In the genomic region with DNA sequence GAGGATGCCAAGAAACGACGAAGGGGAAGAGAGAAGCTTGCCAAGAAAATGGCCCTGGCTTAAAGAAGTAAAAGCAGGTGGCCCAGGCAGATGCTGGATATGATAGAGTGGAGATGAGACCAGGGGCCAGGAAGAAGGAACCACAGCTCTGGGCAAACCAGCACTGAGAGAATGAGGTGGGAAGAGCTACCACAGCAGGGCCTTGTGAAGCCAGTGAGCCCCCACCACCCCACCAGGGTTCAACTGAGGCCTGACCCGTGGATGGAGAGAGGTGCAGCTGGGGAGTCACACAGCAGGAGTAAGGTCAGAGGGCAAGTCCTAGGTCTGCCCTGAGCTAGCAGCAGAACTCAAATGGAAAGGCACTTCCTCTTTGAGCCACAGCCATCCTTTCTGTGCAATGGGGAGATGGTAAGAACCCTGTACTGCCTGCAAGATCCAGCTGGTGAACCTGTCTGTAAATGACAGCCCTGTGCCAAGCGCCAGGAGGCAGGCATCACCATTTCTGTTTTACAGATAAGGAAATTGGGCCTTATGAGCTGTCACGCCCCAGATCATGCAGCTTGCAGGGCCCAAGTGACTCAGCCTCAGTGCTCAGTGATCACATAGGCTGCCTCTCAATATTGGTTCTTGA, we compare ENCODE assay signal across 1 cellular context.
TF ChIP-seq lines count a peak whose summit lies in the region.

No MANE protein-coding gene starts in this region.

TF ChIP-seq in K562, 482 proteins besides CTCF, POLR2A, EP300 and RAD21 (continued from another document and continues in another):
- TF ChIP-seq, protein P1, sequence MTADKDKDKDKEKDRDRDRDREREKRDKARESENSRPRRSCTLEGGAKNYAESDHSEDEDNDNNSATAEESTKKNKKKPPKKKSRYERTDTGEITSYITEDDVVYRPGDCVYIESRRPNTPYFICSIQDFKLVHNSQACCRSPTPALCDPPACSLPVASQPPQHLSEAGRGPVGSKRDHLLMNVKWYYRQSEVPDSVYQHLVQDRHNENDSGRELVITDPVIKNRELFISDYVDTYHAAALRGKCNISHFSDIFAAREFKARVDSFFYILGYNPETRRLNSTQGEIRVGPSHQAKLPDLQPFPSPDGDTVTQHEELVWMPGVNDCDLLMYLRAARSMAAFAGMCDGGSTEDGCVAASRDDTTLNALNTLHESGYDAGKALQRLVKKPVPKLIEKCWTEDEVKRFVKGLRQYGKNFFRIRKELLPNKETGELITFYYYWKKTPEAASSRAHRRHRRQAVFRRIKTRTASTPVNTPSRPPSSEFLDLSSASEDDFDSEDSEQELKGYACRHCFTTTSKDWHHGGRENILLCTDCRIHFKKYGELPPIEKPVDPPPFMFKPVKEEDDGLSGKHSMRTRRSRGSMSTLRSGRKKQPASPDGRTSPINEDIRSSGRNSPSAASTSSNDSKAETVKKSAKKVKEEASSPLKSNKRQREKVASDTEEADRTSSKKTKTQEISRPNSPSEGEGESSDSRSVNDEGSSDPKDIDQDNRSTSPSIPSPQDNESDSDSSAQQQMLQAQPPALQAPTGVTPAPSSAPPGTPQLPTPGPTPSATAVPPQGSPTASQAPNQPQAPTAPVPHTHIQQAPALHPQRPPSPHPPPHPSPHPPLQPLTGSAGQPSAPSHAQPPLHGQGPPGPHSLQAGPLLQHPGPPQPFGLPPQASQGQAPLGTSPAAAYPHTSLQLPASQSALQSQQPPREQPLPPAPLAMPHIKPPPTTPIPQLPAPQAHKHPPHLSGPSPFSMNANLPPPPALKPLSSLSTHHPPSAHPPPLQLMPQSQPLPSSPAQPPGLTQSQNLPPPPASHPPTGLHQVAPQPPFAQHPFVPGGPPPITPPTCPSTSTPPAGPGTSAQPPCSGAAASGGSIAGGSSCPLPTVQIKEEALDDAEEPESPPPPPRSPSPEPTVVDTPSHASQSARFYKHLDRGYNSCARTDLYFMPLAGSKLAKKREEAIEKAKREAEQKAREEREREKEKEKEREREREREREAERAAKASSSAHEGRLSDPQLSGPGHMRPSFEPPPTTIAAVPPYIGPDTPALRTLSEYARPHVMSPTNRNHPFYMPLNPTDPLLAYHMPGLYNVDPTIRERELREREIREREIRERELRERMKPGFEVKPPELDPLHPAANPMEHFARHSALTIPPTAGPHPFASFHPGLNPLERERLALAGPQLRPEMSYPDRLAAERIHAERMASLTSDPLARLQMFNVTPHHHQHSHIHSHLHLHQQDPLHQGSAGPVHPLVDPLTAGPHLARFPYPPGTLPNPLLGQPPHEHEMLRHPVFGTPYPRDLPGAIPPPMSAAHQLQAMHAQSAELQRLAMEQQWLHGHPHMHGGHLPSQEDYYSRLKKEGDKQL (CRISPR knock-in tag; IDR thresholded peaks at IDR 0.05; ENCODE audit: borderline replicate concordance), result no peak
- TF ChIP-seq, protein P2, sequence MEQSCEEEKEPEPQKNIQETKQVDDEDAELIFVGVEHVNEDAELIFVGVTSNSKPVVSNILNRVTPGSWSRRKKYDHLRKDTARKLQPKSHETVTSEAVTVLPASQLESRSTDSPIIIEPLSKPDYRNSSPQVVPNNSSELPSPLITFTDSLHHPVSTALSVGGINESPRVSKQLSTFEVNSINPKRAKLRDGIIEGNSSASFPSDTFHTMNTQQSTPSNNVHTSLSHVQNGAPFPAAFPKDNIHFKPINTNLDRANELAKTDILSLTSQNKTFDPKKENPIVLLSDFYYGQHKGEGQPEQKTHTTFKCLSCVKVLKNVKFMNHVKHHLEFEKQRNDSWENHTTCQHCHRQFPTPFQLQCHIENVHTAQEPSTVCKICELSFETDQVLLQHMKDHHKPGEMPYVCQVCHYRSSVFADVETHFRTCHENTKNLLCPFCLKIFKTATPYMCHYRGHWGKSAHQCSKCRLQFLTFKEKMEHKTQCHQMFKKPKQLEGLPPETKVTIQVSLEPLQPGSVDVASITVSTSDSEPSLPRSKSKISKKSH (CRISPR knock-in tag; IDR thresholded peaks at IDR 0.05), result no peak
- 0 out of 2 replicates have a peak, but pooled peaks have one; percentile 20 for TF ChIP-seq RB1 (IDR thresholded peaks at IDR 0.05; ENCODE audit: low read depth)
- TF ChIP-seq MBD2 (IDR thresholded peaks at IDR 0.05; ENCODE audit: borderline replicate concordance, low read depth), result no peak
- no peak for TF ChIP-seq ZFP30 (CRISPR knock-in tag; IDR thresholded peaks at IDR 0.05; ENCODE audit: borderline replicate concordance)
- TF ChIP-seq, protein P3, sequence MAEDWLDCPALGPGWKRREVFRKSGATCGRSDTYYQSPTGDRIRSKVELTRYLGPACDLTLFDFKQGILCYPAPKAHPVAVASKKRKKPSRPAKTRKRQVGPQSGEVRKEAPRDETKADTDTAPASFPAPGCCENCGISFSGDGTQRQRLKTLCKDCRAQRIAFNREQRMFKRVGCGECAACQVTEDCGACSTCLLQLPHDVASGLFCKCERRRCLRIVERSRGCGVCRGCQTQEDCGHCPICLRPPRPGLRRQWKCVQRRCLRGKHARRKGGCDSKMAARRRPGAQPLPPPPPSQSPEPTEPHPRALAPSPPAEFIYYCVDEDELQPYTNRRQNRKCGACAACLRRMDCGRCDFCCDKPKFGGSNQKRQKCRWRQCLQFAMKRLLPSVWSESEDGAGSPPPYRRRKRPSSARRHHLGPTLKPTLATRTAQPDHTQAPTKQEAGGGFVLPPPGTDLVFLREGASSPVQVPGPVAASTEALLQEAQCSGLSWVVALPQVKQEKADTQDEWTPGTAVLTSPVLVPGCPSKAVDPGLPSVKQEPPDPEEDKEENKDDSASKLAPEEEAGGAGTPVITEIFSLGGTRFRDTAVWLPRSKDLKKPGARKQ (CRISPR knock-in tag; IDR thresholded peaks at IDR 0.05), result no peak
- no peak for TF ChIP-seq HNRNPK (IDR thresholded peaks at IDR 0.05; ENCODE audit: low read depth, low read length, poor library complexity, severe bottlenecking)
- peak in 1 of 3 experiments; percentile 7 for TF ChIP-seq YY1 (IDR thresholded peaks at IDR 0.05; ENCODE audit: borderline replicate concordance in 1 of 3, control insufficient read depth in 1 of 3, extremely low read depth in 1 of 3, insufficient read depth in 3 of 3, insufficient read length in 1 of 3, insufficient replicate concordance in 2 of 3, low read depth in 1 of 3, low read length in 2 of 3)
- TF ChIP-seq KLF6 (CRISPR knock-in tag; IDR thresholded peaks at IDR 0.05; ENCODE audit: borderline replicate concordance), result no peak
- no peak for TF ChIP-seq ZNF384 (IDR thresholded peaks at IDR 0.05; ENCODE audit: low read depth, low read length)
- no peak for TF ChIP-seq ZNF764 (CRISPR knock-in tag; IDR thresholded peaks at IDR 0.05; ENCODE audit: low read depth)
- no peak for TF ChIP-seq BRCA1 (IDR thresholded peaks at IDR 0.05)
- no peak for TF ChIP-seq BRCA1 (CRISPR knock-in tag; IDR thresholded peaks at IDR 0.05)
- TF ChIP-seq MAZ (CRISPR knock-in tag; conservative IDR thresholded peaks at IDR 0.05 in 1 of 2, IDR thresholded peaks at IDR 0.05 in 1 of 2), result peak in 1 of 2 experiments; percentile 64; a peak in 2 of 4 replicates
- no peak for TF ChIP-seq THRAP3 (IDR thresholded peaks at IDR 0.05; ENCODE audit: borderline replicate concordance)
- TF ChIP-seq, protein P4, sequence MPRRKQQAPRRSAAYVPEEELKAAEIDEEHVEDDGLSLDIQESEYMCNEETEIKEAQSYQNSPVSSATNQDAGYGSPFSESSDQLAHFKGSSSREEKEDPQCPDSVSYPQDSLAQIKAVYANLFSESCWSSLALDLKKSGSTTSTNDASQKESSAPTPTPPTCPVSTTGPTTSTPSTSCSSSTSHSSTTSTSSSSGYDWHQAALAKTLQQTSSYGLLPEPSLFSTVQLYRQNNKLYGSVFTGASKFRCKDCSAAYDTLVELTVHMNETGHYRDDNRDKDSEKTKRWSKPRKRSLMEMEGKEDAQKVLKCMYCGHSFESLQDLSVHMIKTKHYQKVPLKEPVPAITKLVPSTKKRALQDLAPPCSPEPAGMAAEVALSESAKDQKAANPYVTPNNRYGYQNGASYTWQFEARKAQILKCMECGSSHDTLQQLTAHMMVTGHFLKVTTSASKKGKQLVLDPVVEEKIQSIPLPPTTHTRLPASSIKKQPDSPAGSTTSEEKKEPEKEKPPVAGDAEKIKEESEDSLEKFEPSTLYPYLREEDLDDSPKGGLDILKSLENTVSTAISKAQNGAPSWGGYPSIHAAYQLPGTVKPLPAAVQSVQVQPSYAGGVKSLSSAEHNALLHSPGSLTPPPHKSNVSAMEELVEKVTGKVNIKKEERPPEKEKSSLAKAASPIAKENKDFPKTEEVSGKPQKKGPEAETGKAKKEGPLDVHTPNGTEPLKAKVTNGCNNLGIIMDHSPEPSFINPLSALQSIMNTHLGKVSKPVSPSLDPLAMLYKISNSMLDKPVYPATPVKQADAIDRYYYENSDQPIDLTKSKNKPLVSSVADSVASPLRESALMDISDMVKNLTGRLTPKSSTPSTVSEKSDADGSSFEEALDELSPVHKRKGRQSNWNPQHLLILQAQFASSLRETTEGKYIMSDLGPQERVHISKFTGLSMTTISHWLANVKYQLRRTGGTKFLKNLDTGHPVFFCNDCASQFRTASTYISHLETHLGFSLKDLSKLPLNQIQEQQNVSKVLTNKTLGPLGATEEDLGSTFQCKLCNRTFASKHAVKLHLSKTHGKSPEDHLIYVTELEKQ (CRISPR knock-in tag; IDR thresholded peaks at IDR 0.05), result no peak
- TF ChIP-seq KLF10 (CRISPR knock-in tag; IDR thresholded peaks at IDR 0.05), result no peak
- TF ChIP-seq, protein P5, sequence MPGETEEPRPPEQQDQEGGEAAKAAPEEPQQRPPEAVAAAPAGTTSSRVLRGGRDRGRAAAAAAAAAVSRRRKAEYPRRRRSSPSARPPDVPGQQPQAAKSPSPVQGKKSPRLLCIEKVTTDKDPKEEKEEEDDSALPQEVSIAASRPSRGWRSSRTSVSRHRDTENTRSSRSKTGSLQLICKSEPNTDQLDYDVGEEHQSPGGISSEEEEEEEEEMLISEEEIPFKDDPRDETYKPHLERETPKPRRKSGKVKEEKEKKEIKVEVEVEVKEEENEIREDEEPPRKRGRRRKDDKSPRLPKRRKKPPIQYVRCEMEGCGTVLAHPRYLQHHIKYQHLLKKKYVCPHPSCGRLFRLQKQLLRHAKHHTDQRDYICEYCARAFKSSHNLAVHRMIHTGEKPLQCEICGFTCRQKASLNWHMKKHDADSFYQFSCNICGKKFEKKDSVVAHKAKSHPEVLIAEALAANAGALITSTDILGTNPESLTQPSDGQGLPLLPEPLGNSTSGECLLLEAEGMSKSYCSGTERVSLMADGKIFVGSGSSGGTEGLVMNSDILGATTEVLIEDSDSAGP (CRISPR knock-in tag; IDR thresholded peaks at IDR 0.05), result no peak
- no peak for TF ChIP-seq SRSF1 (IDR thresholded peaks at IDR 0.05; ENCODE audit: low read depth, low read length)
- TF ChIP-seq, protein P6, sequence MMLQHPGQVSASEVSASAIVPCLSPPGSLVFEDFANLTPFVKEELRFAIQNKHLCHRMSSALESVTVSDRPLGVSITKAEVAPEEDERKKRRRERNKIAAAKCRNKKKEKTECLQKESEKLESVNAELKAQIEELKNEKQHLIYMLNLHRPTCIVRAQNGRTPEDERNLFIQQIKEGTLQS (IDR thresholded peaks at IDR 0.05), result peak; percentile 60
- TF ChIP-seq, protein P6 (CRISPR knock-in tag; conservative IDR thresholded peaks at IDR 0.05), result no peak
- TF ChIP-seq PCBP1 (IDR thresholded peaks at IDR 0.05; ENCODE audit: low read depth, low read length, poor library complexity, severe bottlenecking), result no peak
- TF ChIP-seq KHSRP (IDR thresholded peaks at IDR 0.05), result no peak
- TF ChIP-seq BRF1 (IDR thresholded peaks at IDR 0.05; ENCODE audit: borderline replicate concordance, extremely low read depth, insufficient read length), result no peak
- no peak for TF ChIP-seq SNIP1 (IDR thresholded peaks at IDR 0.05; ENCODE audit: low read depth)
- no peak for TF ChIP-seq PHTF2 (CRISPR knock-in tag; IDR thresholded peaks at IDR 0.05)
- TF ChIP-seq ZNF584 (CRISPR knock-in tag; IDR thresholded peaks at IDR 0.05; ENCODE audit: low read depth), result no peak
- TF ChIP-seq SLC30A9 (CRISPR knock-in tag; IDR thresholded peaks at IDR 0.05), result no peak
- TF ChIP-seq, protein P7, sequence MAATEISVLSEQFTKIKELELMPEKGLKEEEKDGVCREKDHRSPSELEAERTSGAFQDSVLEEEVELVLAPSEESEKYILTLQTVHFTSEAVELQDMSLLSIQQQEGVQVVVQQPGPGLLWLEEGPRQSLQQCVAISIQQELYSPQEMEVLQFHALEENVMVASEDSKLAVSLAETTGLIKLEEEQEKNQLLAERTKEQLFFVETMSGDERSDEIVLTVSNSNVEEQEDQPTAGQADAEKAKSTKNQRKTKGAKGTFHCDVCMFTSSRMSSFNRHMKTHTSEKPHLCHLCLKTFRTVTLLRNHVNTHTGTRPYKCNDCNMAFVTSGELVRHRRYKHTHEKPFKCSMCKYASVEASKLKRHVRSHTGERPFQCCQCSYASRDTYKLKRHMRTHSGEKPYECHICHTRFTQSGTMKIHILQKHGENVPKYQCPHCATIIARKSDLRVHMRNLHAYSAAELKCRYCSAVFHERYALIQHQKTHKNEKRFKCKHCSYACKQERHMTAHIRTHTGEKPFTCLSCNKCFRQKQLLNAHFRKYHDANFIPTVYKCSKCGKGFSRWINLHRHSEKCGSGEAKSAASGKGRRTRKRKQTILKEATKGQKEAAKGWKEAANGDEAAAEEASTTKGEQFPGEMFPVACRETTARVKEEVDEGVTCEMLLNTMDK (IDR thresholded peaks at IDR 0.05; ENCODE audit: borderline replicate concordance, insufficient read depth, low read depth, low read length, poor library complexity, severe bottlenecking), result no peak
- TF ChIP-seq, protein P8, sequence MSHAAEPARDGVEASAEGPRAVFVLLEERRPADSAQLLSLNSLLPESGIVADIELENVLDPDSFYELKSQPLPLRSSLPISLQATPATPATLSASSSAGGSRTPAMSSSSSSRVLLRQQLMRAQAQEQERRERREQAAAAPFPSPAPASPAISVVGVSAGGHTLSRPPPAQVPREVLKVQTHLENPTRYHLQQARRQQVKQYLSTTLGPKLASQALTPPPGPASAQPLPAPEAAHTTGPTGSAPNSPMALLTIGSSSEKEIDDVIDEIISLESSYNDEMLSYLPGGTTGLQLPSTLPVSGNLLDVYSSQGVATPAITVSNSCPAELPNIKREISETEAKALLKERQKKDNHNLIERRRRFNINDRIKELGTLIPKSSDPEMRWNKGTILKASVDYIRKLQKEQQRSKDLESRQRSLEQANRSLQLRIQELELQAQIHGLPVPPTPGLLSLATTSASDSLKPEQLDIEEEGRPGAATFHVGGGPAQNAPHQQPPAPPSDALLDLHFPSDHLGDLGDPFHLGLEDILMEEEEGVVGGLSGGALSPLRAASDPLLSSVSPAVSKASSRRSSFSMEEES (CRISPR knock-in tag; IDR thresholded peaks at IDR 0.05), result no peak
- no peak for TF ChIP-seq CTBP1 (IDR thresholded peaks at IDR 0.05; ENCODE audit: borderline replicate concordance)
- TF ChIP-seq, protein P9, sequence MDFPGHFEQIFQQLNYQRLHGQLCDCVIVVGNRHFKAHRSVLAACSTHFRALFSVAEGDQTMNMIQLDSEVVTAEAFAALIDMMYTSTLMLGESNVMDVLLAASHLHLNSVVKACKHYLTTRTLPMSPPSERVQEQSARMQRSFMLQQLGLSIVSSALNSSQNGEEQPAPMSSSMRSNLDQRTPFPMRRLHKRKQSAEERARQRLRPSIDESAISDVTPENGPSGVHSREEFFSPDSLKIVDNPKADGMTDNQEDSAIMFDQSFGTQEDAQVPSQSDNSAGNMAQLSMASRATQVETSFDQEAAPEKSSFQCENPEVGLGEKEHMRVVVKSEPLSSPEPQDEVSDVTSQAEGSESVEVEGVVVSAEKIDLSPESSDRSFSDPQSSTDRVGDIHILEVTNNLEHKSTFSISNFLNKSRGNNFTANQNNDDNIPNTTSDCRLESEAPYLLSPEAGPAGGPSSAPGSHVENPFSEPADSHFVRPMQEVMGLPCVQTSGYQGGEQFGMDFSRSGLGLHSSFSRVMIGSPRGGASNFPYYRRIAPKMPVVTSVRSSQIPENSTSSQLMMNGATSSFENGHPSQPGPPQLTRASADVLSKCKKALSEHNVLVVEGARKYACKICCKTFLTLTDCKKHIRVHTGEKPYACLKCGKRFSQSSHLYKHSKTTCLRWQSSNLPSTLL (IDR thresholded peaks at IDR 0.05), result no peak
- no peak for TF ChIP-seq KAT2B (IDR thresholded peaks at IDR 0.05; ENCODE audit: low read depth, low read length)
